ENCODE assay signal across 30 cellular contexts in the genomic region with DNA sequence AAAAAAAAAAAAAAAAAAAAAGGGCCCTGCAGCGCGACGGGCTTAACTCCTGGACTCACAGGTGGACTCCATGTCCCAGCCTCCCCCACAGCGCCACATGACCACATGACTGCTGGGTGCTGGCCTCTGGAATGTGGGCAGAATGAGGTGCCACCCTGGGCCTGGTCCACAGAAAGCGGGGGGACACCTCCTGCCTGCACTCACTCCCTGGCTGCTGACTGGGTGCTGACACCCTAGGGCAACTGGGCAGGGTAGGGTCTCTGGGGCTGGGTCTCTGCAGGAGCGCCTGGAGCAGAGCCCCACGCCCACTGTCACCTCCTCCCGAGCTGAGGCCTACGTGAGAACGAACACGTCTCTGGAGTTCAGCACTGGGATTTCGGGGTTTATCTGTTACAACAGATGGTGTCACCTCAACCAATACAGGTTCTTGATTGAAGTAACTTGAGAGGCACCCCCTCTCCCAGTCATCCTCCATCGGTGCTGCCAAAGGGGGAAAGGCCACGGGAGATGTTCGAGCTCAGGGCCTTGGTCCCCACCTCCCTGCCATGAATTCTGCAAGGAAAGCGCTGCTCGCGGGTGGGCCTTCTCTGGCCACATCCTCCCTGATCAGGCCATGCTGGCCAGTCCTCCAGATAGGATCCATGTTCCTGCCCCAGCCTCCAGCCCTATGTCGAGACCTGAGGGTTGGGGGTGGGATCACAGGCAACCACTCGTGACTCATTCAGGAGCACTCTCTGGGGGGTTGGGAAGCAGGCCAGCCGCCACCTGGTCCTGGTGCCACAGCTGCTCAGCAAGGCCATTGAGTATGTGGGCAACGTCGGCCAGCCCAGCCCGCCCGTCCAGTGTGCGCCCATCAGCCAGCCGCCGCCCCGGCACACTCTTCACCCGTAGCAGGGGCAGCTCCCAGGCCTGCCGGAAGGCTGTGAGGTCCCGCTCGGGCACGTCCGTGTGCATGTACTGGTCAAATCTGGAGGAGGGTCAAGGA. TPM values are rescaled to one million over a fixed set of nuclear protein-coding genes. Genes with fewer than 3 reads are reported as not detected.
DNase-seq lines count a peak whose midpoint lies in the region; ATAC-seq, FAIRE-seq and TF ChIP-seq lines count a peak whose summit lies in the region.
"Had no signal": no experiment of that assay in that cellular context is flagged by ENCODE, and none has a peak within 500 bp of the region (broad histone marks: within the 10 kb centered on the region; RNA-seq: fewer than 3 reads in every experiment).

No MANE protein-coding gene starts in this region.

- TF ChIP-seq RAD21 in K562 (CRISPR knock-in tag; conservative IDR thresholded peaks at IDR 0.05 in 1 of 2, IDR thresholded peaks at IDR 0.05 in 1 of 2) = no peak

- BruUV-seq in K562 (replicated peaks; lab: Mats Ljungman, UMichigan) = no TSS peak

- TF ChIP-seq CTCF in K562 (IDR thresholded peaks at IDR 0.05 in 2 of 3, conservative IDR thresholded peaks at IDR 0.05 in 1 of 3; ENCODE audit: insufficient read depth in 2 of 3, low read depth in 1 of 3, low read length in 3 of 3) = no peak

- H3K9me3 ChIP-seq in CD8-positive, alpha-beta memory T cell (ENCODE audit: low read length) = no peaks in the 10 kb centered on the region
- H3K9me3 ChIP-seq in K562 (replicated peaks; ENCODE audit: control insufficient read depth, insufficient read depth, low read depth, low read length) (0 out of 2 replicates have a peak, but pooled peaks cover 3% of the 10 kb centered on the region), Karpas-422 (ENCODE audit: low read length) (no peaks in the 10 kb centered on the region)
- H3K9me3 ChIP-seq: adrenal gland, Caco-2, mucosa of descending colon, transverse colon had no signal

- FAIRE-seq in K562 (lab: Jason Lieb, UNC) = peak; percentile 57
- FAIRE-seq: H54, keratinocyte had no signal

- H2AFZ ChIP-seq in K562 (ENCODE audit: low read depth, low read length) (peak overlapping the region; percentile 45; the same call in 1 of the 2 replicates), Karpas-422 (ENCODE audit: low read length) (no peak overlapping the region)

- peak in 1 of 5 donors; percentile 44 for DNase-seq in CD8-positive, alpha-beta memory T cell
- DNase-seq in HT1080 (ENCODE audit: low read depth) = peak; percentile 24
- peak; percentile 59 to 80 (median 62) for DNase-seq in K562 (ENCODE audit: extremely low read depth in 1 of 4, low spot score in 3 of 4)
- peak; percentile 70 for DNase-seq in myocyte (ENCODE audit: low read depth)
- DNase-seq in GM19240 (ENCODE audit: insufficient read length, low spot score) = no peak
- no peak for DNase-seq in Karpas-422
- no peak for DNase-seq in DMS114 treated with DMSO at 0.1 percent for 48 hours (lab: John Stamatoyannopoulos, UW; ENCODE audit: unreplicated experiment)
- DNase-seq in NOMO-1 (lab: John Stamatoyannopoulos, UW; ENCODE audit: unreplicated experiment in 2 of 2) = no peak
- DNase-seq: activated CD8-positive, alpha-beta T cell treated with anti-CD3 and anti-CD28 coated beads, Interleukin-2, amount 10 ng/mL, durations not matched to agents 7 days and 5 days; activated naive CD4-positive, alpha-beta T cell treated with anti-CD3 and anti-CD28 coated beads, Interleukin-2, amount 10 ng/mL, durations not matched to agents 7 days and 5 days; adrenal gland; Caco-2; cerebellar nuclear complex; DMS79; GDM1; head of caudate nucleus; NCI-H1105; NCI-H187 treated with DMSO at 0.1 percent for 48 hours; NCI-H526; transverse colon had no signal

- H3K4me1 ChIP-seq in CD8-positive, alpha-beta memory T cell (ENCODE audit: insufficient read depth, low read length) = peaks cover 14% of the 10 kb centered on the region
- peaks cover 52 to 58% of the 10 kb centered on the region in 2 experiments; a peak in 4 of 5 replicates for H3K4me1 ChIP-seq in K562 (replicated peaks in 1 of 2; ENCODE audit: control insufficient read depth in 2 of 2, insufficient read depth in 2 of 2, low read length in 2 of 2)
- peaks cover 26% of the 10 kb centered on the region for H3K4me1 ChIP-seq in Karpas-422 (ENCODE audit: low read length)
- H3K4me1 ChIP-seq: Caco-2 had no signal

- no peak for TF ChIP-seq EP300 in K562 (IDR thresholded peaks at IDR 0.05; ENCODE audit: low read length)

- H3K9me2 ChIP-seq in Karpas-422 (replicated peaks; ENCODE audit: insufficient read depth, low read length) = no peaks in the 10 kb centered on the region

- H3K9me1 ChIP-seq in K562 (ENCODE audit: control insufficient read depth, insufficient read depth, low read length) = peaks cover 8% of the 10 kb centered on the region

- H3K4me3 Mint-ChIP-seq in CD8-positive, alpha-beta memory T cell = no peak overlapping the region
- H3K4me3 Mint-ChIP-seq: activated CD8-positive, alpha-beta T cell treated with anti-CD3 and anti-CD28 coated beads, Interleukin-2, amount 10 ng/mL, durations not matched to agents 7 days and 5 days; activated naive CD4-positive, alpha-beta T cell treated with anti-CD3 and anti-CD28 coated beads, Interleukin-2, amount 10 ng/mL, durations not matched to agents 7 days and 5 days; activated T-helper 17 cell treated with anti-CD3 and anti-CD28 coated beads, Interleukin-2, amount 50 U/mL, for 72 hours; brain; natural killer cell treated with Interleukin-12 subunit alpha and Interleukin-12 subunit beta and Interleukin-15 and Interleukin-18, amount 100 ng/mL, for 72 hours; stimulated activated memory B cell treated with anti-CD40 and anti-IgM and Interleukin-4, amounts not matched to agents 10 μg/mL and 1 μg/mL and 100 μg/mL, for 72 hours; T-helper 2 cell treated with Interferon-gamma antibody and Interleukin-4, amounts not matched to agents 5 μg/mL and 100 μg/mL, for 36 hours had no signal

- no peak overlapping the region for H3K4me3 ChIP-seq in CD8-positive, alpha-beta memory T cell (ENCODE audit: low read length)
- no peak overlapping the region for H3K4me3 ChIP-seq in K562
- no peak overlapping the region for H3K4me3 ChIP-seq in Karpas-422 (ENCODE audit: low read length)
- H3K4me3 ChIP-seq: adrenal gland; BLaER1 treated with 17β-estradiol and CSF1 and Interleukin-3, amounts not matched to agents 10 nM and 100 nM; mucosa of descending colon; transverse colon had no signal

- ATAC-seq in K562 = peak; percentile 5
- ATAC-seq: activated CD8-positive, alpha-beta T cell treated with anti-CD3 and anti-CD28 coated beads, Interleukin-2, amount 10 ng/mL, durations not matched to agents 7 days and 5 days; activated T-helper 17 cell treated with anti-CD3 and anti-CD28 coated beads, Interleukin-2, amount 50 U/mL, for 72 hours; esophagus mucosa; mucosa of descending colon; stimulated activated memory B cell treated with anti-CD40 and anti-IgM and Interleukin-4, amounts not matched to agents 10 μg/mL and 1 μg/mL and 100 μg/mL, for 72 hours had no signal

- H3K9ac ChIP-seq in K562 (ENCODE audit: insufficient read depth in 1 of 2, low read depth in 2 of 2, low read length in 2 of 2) = peak overlapping the region; percentile 0 to 86; a peak in 3 of 4 replicates
- H3K9ac ChIP-seq in Karpas-422 (ENCODE audit: low read length) = no peak overlapping the region

- peak overlapping the region; percentile 62 for H3K27ac ChIP-seq in CD8-positive, alpha-beta memory T cell (ENCODE audit: low read depth, low read length)
- H3K27ac ChIP-seq in K562 (ENCODE audit: extremely low read depth, low read depth, low read length) = peak overlapping the region; percentile 42; the same call in 1 of the 3 replicates
- H3K27ac ChIP-seq in Karpas-422 (ENCODE audit: low read length) = no peak overlapping the region
- H3K27ac ChIP-seq: adrenal gland; BLaER1 treated with 17β-estradiol and CSF1 and Interleukin-3, amounts not matched to agents 10 nM and 100 nM; transverse colon had no signal

- peaks cover 3% of the 10 kb centered on the region for H3K27me3 ChIP-seq in CD8-positive, alpha-beta memory T cell (ENCODE audit: insufficient read depth, low read length, poor library complexity, severe bottlenecking)
- H3K27me3 ChIP-seq in K562 (ENCODE audit: control insufficient read depth in 2 of 2, insufficient read depth in 2 of 2, low read length in 2 of 2) = no peaks in the 10 kb centered on the region
- H3K27me3 ChIP-seq in Karpas-422 (ENCODE audit: low read length) = no peaks in the 10 kb centered on the region
- H3K27me3 ChIP-seq: adrenal gland; BLaER1 treated with 17β-estradiol and CSF1 and Interleukin-3, amounts not matched to agents 10 nM and 100 nM had no signal

- TF ChIP-seq POLR2A in K562 (conservative IDR thresholded peaks at IDR 0.05) = no peak

- POLR2A ChIA-PET in CD8-positive, alpha-beta memory T cell (lab: Charles Lee) = no interaction called here
- POLR2A ChIA-PET in K562 (lab: Yijun Ruan, JAX) = interaction anchor here (0.6 to 2.2 kb wide), 4 partner anchors 10 to 705 kb away, joined by 3 to 9 read pairs (median 4); partner anchors contain the start of gene DNAJC16

- peak overlapping the region; percentile 69 for H3K4me2 ChIP-seq in K562 (ENCODE audit: insufficient read depth, low read length)
- no peak overlapping the region for H3K4me2 ChIP-seq in Karpas-422 (ENCODE audit: low read depth, low read length, poor library complexity, severe bottlenecking)

- CTCF ChIA-PET in CD8-positive, alpha-beta memory T cell (lab: Charles Lee) = interaction anchor here (1.3 to 1.7 kb wide), 2 partner anchors 15 to 132 kb away, joined by 3 to 5 read pairs; no protein-coding TSS in a partner anchor
- CTCF ChIA-PET in K562 (lab: Yijun Ruan, JAX; ENCODE audit: low intra/inter-chr PET ratio) = no interaction called here

- intact Hi-C loops in K562 (cut with micrococcal nuclease) = no loop called here

- H3K4me1 Mint-ChIP-seq in CD8-positive, alpha-beta memory T cell = peaks cover 12 to 15% (median 12%) of the 10 kb centered on the region in 3 donors

- H3K27ac Mint-ChIP-seq in CD8-positive, alpha-beta memory T cell = no peak overlapping the region
- H3K27ac Mint-ChIP-seq: activated CD8-positive, alpha-beta T cell treated with anti-CD3 and anti-CD28 coated beads, Interleukin-2, amount 10 ng/mL, durations not matched to agents 7 days and 5 days; activated naive CD4-positive, alpha-beta T cell treated with anti-CD3 and anti-CD28 coated beads, Interleukin-2, amount 10 ng/mL, durations not matched to agents 7 days and 5 days; activated T-helper 17 cell treated with anti-CD3 and anti-CD28 coated beads, Interleukin-2, amount 50 U/mL, for 72 hours; brain; natural killer cell treated with Interleukin-12 subunit alpha and Interleukin-12 subunit beta and Interleukin-15 and Interleukin-18, amount 100 ng/mL, for 72 hours; stimulated activated memory B cell treated with anti-CD40 and anti-IgM and Interleukin-4, amounts not matched to agents 10 μg/mL and 1 μg/mL and 100 μg/mL, for 72 hours; T-helper 2 cell treated with Interferon-gamma antibody and Interleukin-4, amounts not matched to agents 5 μg/mL and 100 μg/mL, for 36 hours had no signal

- H3K27me3 Mint-ChIP-seq in CD8-positive, alpha-beta memory T cell = peaks cover 13 to 19% of the 10 kb centered on the region in 2 donors

- in situ Hi-C loops in K562 (cut with MboI) = no loop called here

- H3K79me2 ChIP-seq in K562 (ENCODE audit: control insufficient read depth, insufficient read depth, low read length) = peaks cover 10% of the 10 kb centered on the region
- H3K79me2 ChIP-seq in Karpas-422 (ENCODE audit: low read length) = no peaks in the 10 kb centered on the region; the same call in 1 of the 2 replicates

- no peaks in the 10 kb centered on the region for H3K36me3 ChIP-seq in CD8-positive, alpha-beta memory T cell (ENCODE audit: insufficient read depth, low read length)
- H3K36me3 ChIP-seq in K562 (ENCODE audit: control insufficient read depth, insufficient read depth, low read length) (peaks cover 21% of the 10 kb centered on the region; the same call in 2 of the 3 replicates), Karpas-422 (ENCODE audit: insufficient read depth, low read length) (no peaks in the 10 kb centered on the region)
- H3K36me3 ChIP-seq: adrenal gland, transverse colon had no signal

- peaks cover 0 to 12% (median 5%) of the 10 kb centered on the region in 3 donors for H3K36me3 Mint-ChIP-seq in CD8-positive, alpha-beta memory T cell
- H3K36me3 Mint-ChIP-seq: brain; natural killer cell treated with Interleukin-12 subunit alpha and Interleukin-12 subunit beta and Interleukin-15 and Interleukin-18, amount 100 ng/mL, for 72 hours had no signal

- H4K20me1 ChIP-seq in K562 (replicated peaks; ENCODE audit: control insufficient read depth, insufficient read depth, low read length) (no peaks in the 10 kb centered on the region), Karpas-422 (ENCODE audit: insufficient read depth, low read depth, low read length) (no peaks in the 10 kb centered on the region)

- 55% methylated on average over 25 of the region's 35 CpGs for WGBS in K562 (ENCODE audit: insufficient coverage, low coverage, missing lambda C conversion rate)

- H3K9me3 Mint-ChIP-seq in CD8-positive, alpha-beta memory T cell = no peaks in the 10 kb centered on the region
- H3K9me3 Mint-ChIP-seq: activated naive CD4-positive, alpha-beta T cell treated with anti-CD3 and anti-CD28 coated beads, Interleukin-2, amount 10 ng/mL, durations not matched to agents 7 days and 5 days; activated T-helper 17 cell treated with anti-CD3 and anti-CD28 coated beads, Interleukin-2, amount 50 U/mL, for 72 hours; natural killer cell treated with Interleukin-12 subunit alpha and Interleukin-12 subunit beta and Interleukin-15 and Interleukin-18, amount 100 ng/mL, for 72 hours; stimulated activated memory B cell treated with anti-CD40 and anti-IgM and Interleukin-4, amounts not matched to agents 10 μg/mL and 1 μg/mL and 100 μg/mL, for 72 hours; T-helper 2 cell treated with Interferon-gamma antibody and Interleukin-4, amounts not matched to agents 5 μg/mL and 100 μg/mL, for 36 hours had no signal

RNA-seq across cellular contexts. Expression of gene CPLANE2, which starts 5.4 kb away (rescaled TPM):
- total RNA-seq in CD8-positive, alpha-beta memory T cell = 1 to 10 TPM; 5.2 to 5.6 TPM
- 2.6 TPM for polyA plus RNA-seq in CD8-positive, alpha-beta memory T cell
- total RNA-seq in HT1080 (2014; rRNA removed; shearing (Covaris generic)) = 7.4 and 9.2 TPM in 2 replicates
- 5.2 and 9.3 TPM in 2 replicates for polyA plus RNA-seq in HT1080 (2015; cell fraction: cytosol; rRNA removed)
- polyA plus RNA-seq in HT1080 (2015; cell fraction: nucleus; rRNA removed) = 2.7 and 4.6 TPM in 2 replicates
- 6.0 and 32.3 TPM in 2 replicates for total RNA-seq in K562 (2011; cell fraction: chromatin; rRNA removed; ENCODE audit: low replicate concordance)
- 25.7 and 37.9 TPM in 2 replicates for total RNA-seq in K562 (2011; cell fraction: nucleolus; rRNA removed)
- 15.3 and 20.1 TPM in 2 replicates for total RNA-seq in K562 (2011; cell fraction: nucleoplasm; rRNA removed)
- total RNA-seq in K562 (2014; rRNA removed) = 19.9 and 27.8 TPM in 2 replicates
- total RNA-seq in K562 (2014; rRNA removed; fragmentation: Illumina TruSeq; extraction: Trizol) = 3.3 and 3.7 TPM in 2 replicates
- total RNA-seq in K562 (2015; rRNA removed; fragmentation: Illumina TruSeq; extraction: Trizol) = 8.0 and 8.3 TPM in 2 replicates
- total RNA-seq in K562 (2021) = 17.8 and 20.9 TPM in 2 replicates
- 10.9 and 15.9 TPM in 2 replicates for polyA plus RNA-seq in K562 (2011; rRNA removed)
- polyA plus RNA-seq in K562 (2011; cell fraction: cytosol; rRNA removed) = 14.2 and 28.7 TPM in 2 replicates
- 22.8 and 30.9 TPM in 2 replicates for polyA plus RNA-seq in K562 (2011; cell fraction: nucleus; rRNA removed)
- 16.0 and 21.8 TPM in 2 replicates for polyA plus RNA-seq in K562 (2012)
- 8.1 and 13.6 TPM in 2 replicates for polyA plus RNA-seq in K562 (2014; fragmentation: Illumina TruSeq; extraction: Trizol)
- polyA plus RNA-seq in K562 (2014; fragmentation: Nextera tagmentation; extraction: Ambion mirVana) = under 1 TPM; 0.17 to 0.32 TPM
- polyA plus RNA-seq in K562 (2014; rRNA removed) = 10.3 and 15.5 TPM in 2 replicates
- polyA minus RNA-seq in K562 (2011; rRNA and poly(A)+ RNA removed) = 11.8 and 19.8 TPM in 2 replicates
- 18.6 and 24.7 TPM in 2 replicates for polyA minus RNA-seq in K562 (2011; cell fraction: cytosol; rRNA and poly(A)+ RNA removed)
- polyA minus RNA-seq in K562 (2011; cell fraction: nucleus; rRNA and poly(A)+ RNA removed) = 21.7 and 22.7 TPM in 2 replicates
- 11.3 and 16.3 TPM in 2 replicates for total RNA-seq in myocyte
- polyA plus RNA-seq in myocyte (2012) = 12.0 TPM
- total RNA-seq in Karpas-422 (2014; rRNA removed; shearing (Covaris generic); ENCODE audit: low replicate concordance) = 2.6 and 9.6 TPM in 2 replicates

RNA-seq across cellular contexts. Expression of gene ARHGEF19, which starts 19.2 kb away (rescaled TPM):
- total RNA-seq in CD8-positive, alpha-beta memory T cell = 1 to 10 TPM; 6.8 to 7.8 TPM
- polyA plus RNA-seq in CD8-positive, alpha-beta memory T cell = 12.7 TPM
- total RNA-seq in HT1080 (2014; rRNA removed; shearing (Covaris generic)) = not detected in 2 replicates
- polyA plus RNA-seq in HT1080 (2015; cell fraction: cytosol; rRNA removed) = not detected in 2 replicates
- polyA plus RNA-seq in HT1080 (2015; cell fraction: nucleus; rRNA removed) = not detected in 2 replicates
- total RNA-seq in K562 (2011; cell fraction: chromatin; rRNA removed; ENCODE audit: low replicate concordance) = 15.4 and 51.0 TPM in 2 replicates
- 25.4 and 38.4 TPM in 2 replicates for total RNA-seq in K562 (2011; cell fraction: nucleolus; rRNA removed)
- total RNA-seq in K562 (2011; cell fraction: nucleoplasm; rRNA removed) = 20.2 and 22.1 TPM in 2 replicates
- total RNA-seq in K562 (2014; rRNA removed) (6.3 and 7.0 TPM in 2 replicates), K562 (2014; rRNA removed; fragmentation: Illumina TruSeq; extraction: Trizol) (2.7 and 4.3 TPM in 2 replicates), K562 (2015; rRNA removed; fragmentation: Illumina TruSeq; extraction: Trizol) (5.2 and 6.0 TPM in 2 replicates), K562 (2021) (11.2 and 15.1 TPM in 2 replicates), myocyte (0.31 and 0.67 TPM in 2 replicates)
- polyA plus RNA-seq in K562 (2011; rRNA removed) (21.0 and 33.1 TPM in 2 replicates), K562 (2014; fragmentation: Illumina TruSeq; extraction: Trizol) (4.4 and 10.8 TPM in 2 replicates), K562 (2014; fragmentation: Nextera tagmentation; extraction: Ambion mirVana) (1 to 10 TPM in 1 of 2 experiments, under 1 TPM in 1; 0.73 to 1.1 TPM), K562 (2014; rRNA removed) (14.8 and 17.1 TPM in 2 replicates)
- polyA plus RNA-seq in K562 (2011; cell fraction: cytosol; rRNA removed) = 31.5 and 39.3 TPM in 2 replicates
- polyA plus RNA-seq in K562 (2011; cell fraction: nucleus; rRNA removed) = 84.8 and 93.8 TPM in 2 replicates
- 14.3 and 15.2 TPM in 2 replicates for polyA plus RNA-seq in K562 (2012)
- polyA minus RNA-seq in K562 (2011; rRNA and poly(A)+ RNA removed) = 7.3 and 9.1 TPM in 2 replicates
- polyA minus RNA-seq in K562 (2011; cell fraction: cytosol; rRNA and poly(A)+ RNA removed) = 9.3 and 17.2 TPM in 2 replicates
- 17.2 and 21.5 TPM in 2 replicates for polyA minus RNA-seq in K562 (2011; cell fraction: nucleus; rRNA and poly(A)+ RNA removed)
- 1.2 TPM for polyA plus RNA-seq in myocyte (2012)
- 2.2 and 2.5 TPM in 2 replicates for total RNA-seq in Karpas-422 (2014; rRNA removed; shearing (Covaris generic); ENCODE audit: low replicate concordance)

Comparison
In these comparisons a context has a peak if more than half of its experiments do, and no peak if none do; other contexts are left out.
1. DNase-seq: peak in HT1080 (single experiment), K562 (4 of 4) and myocyte (single experiment); none in GM19240 (single experiment), Karpas-422 (single experiment), DMS114 treated with DMSO at 0.1 percent for 48 hours (single experiment) and NOMO-1 (0 of 2).